Comparison of ENCODE assay signal across 2 cellular contexts in genomic region chr5:61386062-61386800, GRCh38.
TF ChIP-seq lines count a peak whose summit lies in the region.

No MANE protein-coding gene starts in this region.

TF ChIP-seq in A549, 52 proteins besides CTCF, POLR2A, EP300 and RAD21 (continued from another document):
- TF ChIP-seq ZFP36 (IDR thresholded peaks at IDR 0.05; ENCODE audit: borderline replicate concordance, partially characterized antibody) (no peak), CHD4 (IDR thresholded peaks at IDR 0.05; ENCODE audit: borderline replicate concordance) (no peak), MAZ (IDR thresholded peaks at IDR 0.05; ENCODE audit: borderline replicate concordance, low read depth, low read length) (no peak), E2F6 (IDR thresholded peaks at IDR 0.05; ENCODE audit: borderline replicate concordance, low read depth) (no peak), ZC3H11A (IDR thresholded peaks at IDR 0.05) (no peak), BHLHE40 (IDR thresholded peaks at IDR 0.05; ENCODE audit: low read depth, low read length) (no peak), REST (IDR thresholded peaks at IDR 0.05) (no peak), NR3C1 (IDR thresholded peaks at IDR 0.05) (no peak)
- TF ChIP-seq, protein P1, sequence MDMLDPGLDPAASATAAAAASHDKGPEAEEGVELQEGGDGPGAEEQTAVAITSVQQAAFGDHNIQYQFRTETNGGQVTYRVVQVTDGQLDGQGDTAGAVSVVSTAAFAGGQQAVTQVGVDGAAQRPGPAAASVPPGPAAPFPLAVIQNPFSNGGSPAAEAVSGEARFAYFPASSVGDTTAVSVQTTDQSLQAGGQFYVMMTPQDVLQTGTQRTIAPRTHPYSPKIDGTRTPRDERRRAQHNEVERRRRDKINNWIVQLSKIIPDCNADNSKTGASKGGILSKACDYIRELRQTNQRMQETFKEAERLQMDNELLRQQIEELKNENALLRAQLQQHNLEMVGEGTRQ (IDR thresholded peaks at IDR 0.05) = no peak
TF ChIP-seq in A549: peak in this region for 0.

TF ChIP-seq in GM23338, 12 proteins besides CTCF, POLR2A, EP300 and RAD21:
- TF ChIP-seq, protein P2, sequence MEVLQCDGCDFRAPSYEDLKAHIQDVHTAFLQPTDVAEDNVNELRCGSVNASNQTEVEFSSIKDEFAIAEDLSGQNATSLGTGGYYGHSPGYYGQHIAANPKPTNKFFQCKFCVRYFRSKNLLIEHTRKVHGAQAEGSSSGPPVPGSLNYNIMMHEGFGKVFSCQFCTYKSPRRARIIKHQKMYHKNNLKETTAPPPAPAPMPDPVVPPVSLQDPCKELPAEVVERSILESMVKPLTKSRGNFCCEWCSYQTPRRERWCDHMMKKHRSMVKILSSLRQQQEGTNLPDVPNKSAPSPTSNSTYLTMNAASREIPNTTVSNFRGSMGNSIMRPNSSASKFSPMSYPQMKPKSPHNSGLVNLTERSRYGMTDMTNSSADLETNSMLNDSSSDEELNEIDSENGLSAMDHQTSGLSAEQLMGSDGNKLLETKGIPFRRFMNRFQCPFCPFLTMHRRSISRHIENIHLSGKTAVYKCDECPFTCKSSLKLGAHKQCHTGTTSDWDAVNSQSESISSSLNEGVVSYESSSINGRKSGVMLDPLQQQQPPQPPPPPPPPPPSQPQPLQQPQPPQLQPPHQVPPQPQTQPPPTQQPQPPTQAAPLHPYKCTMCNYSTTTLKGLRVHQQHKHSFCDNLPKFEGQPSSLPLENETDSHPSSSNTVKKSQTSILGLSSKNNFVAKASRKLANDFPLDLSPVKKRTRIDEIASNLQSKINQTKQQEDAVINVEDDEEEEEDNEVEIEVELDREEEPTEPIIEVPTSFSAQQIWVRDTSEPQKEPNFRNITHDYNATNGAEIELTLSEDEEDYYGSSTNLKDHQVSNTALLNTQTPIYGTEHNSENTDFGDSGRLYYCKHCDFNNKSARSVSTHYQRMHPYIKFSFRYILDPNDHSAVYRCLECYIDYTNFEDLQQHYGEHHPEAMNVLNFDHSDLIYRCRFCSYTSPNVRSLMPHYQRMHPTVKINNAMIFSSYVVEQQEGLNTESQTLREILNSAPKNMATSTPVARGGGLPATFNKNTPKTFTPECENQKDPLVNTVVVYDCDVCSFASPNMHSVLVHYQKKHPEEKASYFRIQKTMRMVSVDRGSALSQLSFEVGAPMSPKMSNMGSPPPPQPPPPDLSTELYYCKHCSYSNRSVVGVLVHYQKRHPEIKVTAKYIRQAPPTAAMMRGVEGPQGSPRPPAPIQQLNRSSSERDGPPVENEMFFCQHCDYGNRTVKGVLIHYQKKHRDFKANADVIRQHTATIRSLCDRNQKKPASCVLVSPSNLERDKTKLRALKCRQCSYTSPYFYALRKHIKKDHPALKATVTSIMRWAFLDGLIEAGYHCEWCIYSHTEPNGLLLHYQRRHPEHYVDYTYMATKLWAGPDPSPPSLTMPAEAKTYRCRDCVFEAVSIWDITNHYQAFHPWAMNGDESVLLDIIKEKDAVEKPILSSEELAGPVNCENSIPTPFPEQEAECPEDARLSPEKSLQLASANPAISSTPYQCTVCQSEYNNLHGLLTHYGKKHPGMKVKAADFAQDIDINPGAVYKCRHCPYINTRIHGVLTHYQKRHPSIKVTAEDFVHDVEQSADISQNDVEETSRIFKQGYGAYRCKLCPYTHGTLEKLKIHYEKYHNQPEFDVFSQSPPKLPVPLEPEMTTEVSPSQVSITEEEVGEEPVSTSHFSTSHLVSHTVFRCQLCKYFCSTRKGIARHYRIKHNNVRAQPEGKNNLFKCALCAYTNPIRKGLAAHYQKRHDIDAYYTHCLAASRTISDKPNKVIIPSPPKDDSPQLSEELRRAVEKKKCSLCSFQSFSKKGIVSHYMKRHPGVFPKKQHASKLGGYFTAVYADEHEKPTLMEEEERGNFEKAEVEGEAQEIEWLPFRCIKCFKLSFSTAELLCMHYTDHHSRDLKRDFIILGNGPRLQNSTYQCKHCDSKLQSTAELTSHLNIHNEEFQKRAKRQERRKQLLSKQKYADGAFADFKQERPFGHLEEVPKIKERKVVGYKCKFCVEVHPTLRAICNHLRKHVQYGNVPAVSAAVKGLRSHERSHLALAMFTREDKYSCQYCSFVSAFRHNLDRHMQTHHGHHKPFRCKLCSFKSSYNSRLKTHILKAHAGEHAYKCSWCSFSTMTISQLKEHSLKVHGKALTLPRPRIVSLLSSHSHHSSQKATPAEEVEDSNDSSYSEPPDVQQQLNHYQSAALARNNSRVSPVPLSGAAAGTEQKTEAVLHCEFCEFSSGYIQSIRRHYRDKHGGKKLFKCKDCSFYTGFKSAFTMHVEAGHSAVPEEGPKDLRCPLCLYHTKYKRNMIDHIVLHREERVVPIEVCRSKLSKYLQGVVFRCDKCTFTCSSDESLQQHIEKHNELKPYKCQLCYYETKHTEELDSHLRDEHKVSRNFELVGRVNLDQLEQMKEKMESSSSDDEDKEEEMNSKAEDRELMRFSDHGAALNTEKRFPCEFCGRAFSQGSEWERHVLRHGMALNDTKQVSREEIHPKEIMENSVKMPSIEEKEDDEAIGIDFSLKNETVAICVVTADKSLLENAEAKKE (CRISPR knock-in tag; IDR thresholded peaks at IDR 0.05) = no peak
- TF ChIP-seq JUNB (IDR thresholded peaks at IDR 0.05; ENCODE audit: unreplicated experiment) (no peak), CREB1 (CRISPR knock-in tag; IDR thresholded peaks at IDR 0.05; ENCODE audit: low read depth) (no peak), EZH2 (IDR thresholded peaks at IDR 0.05; ENCODE audit: low read depth, unreplicated experiment) (no peak)
